ENCODE assay signal across 13 cellular contexts in the genomic region with DNA sequence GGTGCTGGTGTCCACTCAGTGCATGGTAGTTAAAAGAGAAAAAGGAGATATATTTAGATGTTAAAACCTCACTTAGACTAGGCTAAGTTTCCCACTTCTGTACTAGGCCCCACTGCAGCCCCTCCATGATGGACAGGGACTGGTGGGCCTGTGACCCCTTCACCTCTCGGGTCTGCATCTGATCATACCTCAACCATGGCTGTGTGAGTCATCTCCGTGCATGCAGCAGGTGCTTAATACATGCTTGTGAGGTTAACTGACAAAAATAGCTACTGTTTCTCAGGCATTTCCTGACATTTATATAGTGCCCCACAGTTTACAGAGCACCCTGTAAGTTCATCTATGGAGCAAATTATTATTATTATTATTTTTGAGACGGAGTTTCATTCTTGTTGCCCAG. TPM values are rescaled to one million over a fixed set of nuclear protein-coding genes. Genes with fewer than 3 reads are reported as not detected.
DNase-seq lines count a peak whose midpoint lies in the region; ATAC-seq and TF ChIP-seq lines count a peak whose summit lies in the region.
"Had no signal": no experiment of that assay in that cellular context is flagged by ENCODE, and none has a peak within 500 bp of the region (broad histone marks: within the 10 kb centered on the region; RNA-seq: fewer than 3 reads in every experiment).

No MANE protein-coding gene starts in this region.

- H3K4me1 ChIP-seq in BLaER1 treated with 17β-estradiol and CSF1 and Interleukin-3, amounts not matched to agents 10 nM and 100 nM, result peaks cover 22 to 46% (median 37%) of the 10 kb centered on the region in 10 experiments
- H3K4me1 ChIP-seq in esophagus squamous epithelium (peaks cover 15 to 37% (median 26%) of the 10 kb centered on the region in 3 donors), sigmoid colon (peaks cover 0 to 27% (median 24%) of the 10 kb centered on the region in 4 donors)

- no peak for DNase-seq in SK-N-MC (ENCODE audit: low read depth, low spot score)
- no peak for DNase-seq in esophagus squamous epithelium (lab: John Stamatoyannopoulos, UW)
- DNase-seq in sigmoid colon, result no peak
- DNase-seq in brain microvascular endothelial cell, result no peak
- no peak for DNase-seq in CD4-positive, alpha-beta T cell
- DNase-seq in SKM-1 (lab: John Stamatoyannopoulos, UW; ENCODE audit: unreplicated experiment), result no peak

- H3K9me3 Mint-ChIP-seq in CD4-positive, alpha-beta T cell, result no peaks in the 10 kb centered on the region
- H3K9me3 Mint-ChIP-seq: activated CD4-positive, alpha-beta memory T cell treated with anti-CD3 and anti-CD28 coated beads for 36 hours; activated naive CD4-positive, alpha-beta T cell treated with anti-CD3 and anti-CD28 coated beads, Interleukin-2, amount 50 U/mL, for 24 hours; memory B cell; natural killer cell had no signal

- H3K4me3 ChIP-seq in BLaER1 treated with 17β-estradiol and CSF1 and Interleukin-3, amounts not matched to agents 10 nM and 100 nM, result no peak overlapping the region
- H3K4me3 ChIP-seq in SK-N-MC, result no peak overlapping the region
- H3K4me3 ChIP-seq in esophagus squamous epithelium, result no peak overlapping the region
- no peak overlapping the region for H3K4me3 ChIP-seq in sigmoid colon
- H3K4me3 ChIP-seq in brain microvascular endothelial cell (ENCODE audit: low read depth, low read length), result no peak overlapping the region

- H3K9ac ChIP-seq in BLaER1 treated with 17β-estradiol and CSF1 and Interleukin-3, amounts not matched to agents 10 nM and 100 nM, result peak overlapping the region in 2 of 11 experiments; percentile 29 to 53; a peak in 1 of 22 replicates
- no peak overlapping the region for H3K9ac ChIP-seq in SK-N-MC (ENCODE audit: insufficient read length)

- peaks cover 0 to 20% (median 8%) of the 10 kb centered on the region in 11 experiments; a peak in 9 of 22 replicates for H3K36me3 ChIP-seq in BLaER1 treated with 17β-estradiol and CSF1 and Interleukin-3, amounts not matched to agents 10 nM and 100 nM
- no peaks in the 10 kb centered on the region for H3K36me3 ChIP-seq in SK-N-MC (ENCODE audit: insufficient read depth, low read length)
- H3K36me3 ChIP-seq in esophagus squamous epithelium, result peaks cover 0 to 30% (median 0%) of the 10 kb centered on the region in 3 donors
- peaks cover 0 to 5% (median 0%) of the 10 kb centered on the region in 4 donors for H3K36me3 ChIP-seq in sigmoid colon
- H3K36me3 ChIP-seq in brain microvascular endothelial cell (replicated peaks), result peaks cover 2% of the 10 kb centered on the region

- CTCF ChIA-PET in CD4-positive, alpha-beta T cell (lab: Charles Lee), result interaction anchor here (0.6 to 2.8 kb wide), 16 partner anchors 8 to 172 kb away, joined by 3 to 27 read pairs (median 5); partner anchors contain the start of genes CERCAM, CIZ1, ODF2 and SLC27A4

- TF ChIP-seq POLR2A in esophagus squamous epithelium (IDR thresholded peaks at IDR 0.05), result no peak
- TF ChIP-seq POLR2A in sigmoid colon (IDR thresholded peaks at IDR 0.05), result no peak

- intact Hi-C loops in esophagus squamous epithelium (cut with DNase I) (loop anchor here (10.0 kb wide), 1 partner anchor 52 kb away; no protein-coding TSS in a partner anchor), sigmoid colon (cut with DNase I) (loop anchor here (1.0 kb wide), 1 partner anchor 58 kb away; the partner anchor contains the start of gene CERCAM)
- intact Hi-C loops in CD4-positive, alpha-beta T cell (cut with DNase I, micrococcal nuclease), result loop anchor here (1.0 to 5.0 kb wide), 4 partner anchors 9 to 76 kb away; partner anchors contain the start of gene URM1 (in 1 of the 2)

- peak overlapping the region in 6 of 11 experiments; percentile 69 to 82 (median 74); a peak in 9 of 22 replicates for H3K4me2 ChIP-seq in BLaER1 treated with 17β-estradiol and CSF1 and Interleukin-3, amounts not matched to agents 10 nM and 100 nM

- TF ChIP-seq CTCF in esophagus squamous epithelium (IDR thresholded peaks at IDR 0.05), result no peak
- no peak for TF ChIP-seq CTCF in sigmoid colon (IDR thresholded peaks at IDR 0.05)
- TF ChIP-seq CTCF in brain microvascular endothelial cell (IDR thresholded peaks at IDR 0.05; ENCODE audit: low read depth, low read length, missing control alignments), result no peak
- no peak for TF ChIP-seq CTCF in CD4-positive, alpha-beta T cell (IDR thresholded peaks at IDR 0.05)

- in situ Hi-C loops in brain microvascular endothelial cell (cut with HindIII; ENCODE audit: low pct_ligation_motif_present, low sequenced_read_pairs), result no loop called here

- no peaks in the 10 kb centered on the region for H4K20me1 ChIP-seq in BLaER1 treated with 17β-estradiol and CSF1 and Interleukin-3, amounts not matched to agents 10 nM and 100 nM

- POLR2A ChIA-PET in CD4-positive, alpha-beta T cell (lab: Charles Lee), result interaction anchor here (1.3 to 3.2 kb wide), 4 partner anchors 8 to 142 kb away, joined by 3 to 30 read pairs (median 6); partner anchors contain the start of gene URM1

- H3K27ac ChIP-seq in BLaER1 treated with 17β-estradiol and CSF1 and Interleukin-3, amounts not matched to agents 10 nM and 100 nM, result no peak overlapping the region
- H3K27ac ChIP-seq in SK-N-MC (peak overlapping the region; percentile 20; the same call in 1 of the 2 replicates), esophagus squamous epithelium (peak overlapping the region in 3 of 4 donors; percentile 55 to 70 (median 63)), sigmoid colon (peak overlapping the region in 3 of 4 donors; percentile 63 to 76 (median 69)), brain microvascular endothelial cell (no peak overlapping the region)
- H3K27ac ChIP-seq in CD4-positive, alpha-beta T cell (ENCODE audit: low read depth, low read length), result no peak overlapping the region

- H3K36me3 Mint-ChIP-seq in CD4-positive, alpha-beta T cell (ENCODE audit: low read depth), result no peaks in the 10 kb centered on the region
- H3K36me3 Mint-ChIP-seq: activated CD4-positive, alpha-beta memory T cell treated with anti-CD3 and anti-CD28 coated beads for 36 hours; activated naive CD4-positive, alpha-beta T cell treated with anti-CD3 and anti-CD28 coated beads, Interleukin-2, amount 50 U/mL, for 24 hours; memory B cell; natural killer cell had no signal

- H3K27me3 Mint-ChIP-seq in CD4-positive, alpha-beta T cell, result no peaks in the 10 kb centered on the region
- H3K27me3 Mint-ChIP-seq: activated CD4-positive, alpha-beta memory T cell treated with anti-CD3 and anti-CD28 coated beads for 36 hours; activated naive CD4-positive, alpha-beta T cell treated with anti-CD3 and anti-CD28 coated beads, Interleukin-2, amount 50 U/mL, for 24 hours had no signal

- no peaks in the 10 kb centered on the region for H3K9me3 ChIP-seq in BLaER1 treated with 17β-estradiol and CSF1 and Interleukin-3, amounts not matched to agents 10 nM and 100 nM (replicated peaks in 1 of 11)
- H3K9me3 ChIP-seq in SK-N-MC (ENCODE audit: low read depth, low read length), result no peaks in the 10 kb centered on the region
- H3K9me3 ChIP-seq in esophagus squamous epithelium, result no peaks in the 10 kb centered on the region
- no peaks in the 10 kb centered on the region for H3K9me3 ChIP-seq in sigmoid colon
- no peaks in the 10 kb centered on the region for H3K9me3 ChIP-seq in CD4-positive, alpha-beta T cell (ENCODE audit: control insufficient read depth, low read length)

- no peak overlapping the region for H3K4me3 Mint-ChIP-seq in CD4-positive, alpha-beta T cell

- TF ChIP-seq EP300 in sigmoid colon (IDR thresholded peaks at IDR 0.05), result no peak

- H3K27me3 ChIP-seq in BLaER1 treated with 17β-estradiol and CSF1 and Interleukin-3, amounts not matched to agents 10 nM and 100 nM, result no peaks in the 10 kb centered on the region
- H3K27me3 ChIP-seq in esophagus squamous epithelium (no peaks in the 10 kb centered on the region), sigmoid colon (no peaks in the 10 kb centered on the region), brain microvascular endothelial cell (replicated peaks) (no peaks in the 10 kb centered on the region)
- H3K27me3 ChIP-seq in CD4-positive, alpha-beta T cell (ENCODE audit: control insufficient read depth, insufficient read depth, low read length), result no peaks in the 10 kb centered on the region

- WGBS in esophagus squamous epithelium, 2 donors, result 77 to 88% methylated on average over 2 to 3 of the region's 3 CpGs
- WGBS in sigmoid colon, 2 donors, result 80 to 86% methylated on average over 3 of the region's 3 CpGs

- H3K27ac Mint-ChIP-seq in CD4-positive, alpha-beta T cell, result no peak overlapping the region
- H3K27ac Mint-ChIP-seq: memory B cell, T-helper 17 cell had no signal

- no peak for ATAC-seq in HG02759 (IDR thresholded peaks at IDR 0.05; ENCODE audit: unreplicated experiment)
- no peak for ATAC-seq in CD4-positive, alpha-beta T cell (ENCODE audit: poor library complexity)

- H3K4me1 Mint-ChIP-seq in CD4-positive, alpha-beta T cell (ENCODE audit: low read depth), result peaks cover 14% of the 10 kb centered on the region
- H3K4me1 Mint-ChIP-seq: memory B cell had no signal

RNA-seq across cellular contexts. Expression of gene URM1, which starts 8.4 kb away (rescaled TPM):
- total RNA-seq in esophagus squamous epithelium (10 to 100 TPM; 22.7 to 31.5 (median 25.5) TPM), sigmoid colon (10 to 100 TPM; 16.3 to 25.1 (median 20.4) TPM)
- 10 to 100 TPM; 41.8 to 73.3 (median 60.1) TPM for polyA plus RNA-seq in sigmoid colon
- 10 to 100 TPM; 28.4 to 28.8 TPM for total RNA-seq in CD4-positive, alpha-beta T cell

RNA-seq across cellular contexts. Expression of gene SLC27A4, which starts 22.4 kb away (rescaled TPM):
- total RNA-seq in esophagus squamous epithelium (100 to 1,000 TPM in 1 of 4 donors, 10 to 100 TPM in 3; 36.6 to 110 (median 72.2) TPM), sigmoid colon (10 to 100 TPM; 10.7 to 18.0 (median 12.0) TPM)
- 10 to 100 TPM in 2 of 3 donors, 1 to 10 TPM in 1; 6.0 to 45.1 (median 14.3) TPM for polyA plus RNA-seq in sigmoid colon
- total RNA-seq in CD4-positive, alpha-beta T cell, result 1 to 10 TPM; 2.2 to 3.1 TPM

RNA-seq across cellular contexts. Expression of gene COQ4, which starts 40.1 kb away (rescaled TPM):
- total RNA-seq in esophagus squamous epithelium (10 to 100 TPM; 55.5 to 89.2 (median 77.9) TPM), sigmoid colon (10 to 100 TPM; 26.4 to 60.7 (median 29.7) TPM)
- 10 to 100 TPM; 58.3 to 80.9 (median 67.0) TPM for polyA plus RNA-seq in sigmoid colon
- total RNA-seq in CD4-positive, alpha-beta T cell, result 10 to 100 TPM; 20.7 to 21.7 TPM

RNA-seq across cellular contexts. Expression of gene TRUB2, which starts 40.5 kb away (rescaled TPM):
- total RNA-seq in esophagus squamous epithelium, result 10 to 100 TPM; 13.2 to 15.6 (median 15.3) TPM
- total RNA-seq in sigmoid colon, result 10 to 100 TPM in 1 of 4 donors, 1 to 10 TPM in 3; 7.6 to 14.1 (median 9.1) TPM
- 10 to 100 TPM; 16.7 to 20.8 (median 18.0) TPM for polyA plus RNA-seq in sigmoid colon
- 1 to 10 TPM; 4.8 to 6.5 TPM for total RNA-seq in CD4-positive, alpha-beta T cell

RNA-seq across cellular contexts. Expression of gene CERCAM, which starts 57.9 kb away (rescaled TPM):
- 10 to 100 TPM in 1 of 4 donors, 1 to 10 TPM in 3; 2.2 to 18.3 (median 6.2) TPM for total RNA-seq in esophagus squamous epithelium
- 10 to 100 TPM; 18.2 to 28.5 (median 19.8) TPM for total RNA-seq in sigmoid colon
- 1 to 10 TPM; 4.2 to 7.1 (median 4.6) TPM for polyA plus RNA-seq in sigmoid colon
- total RNA-seq in CD4-positive, alpha-beta T cell, result under 1 TPM; 0.30 to 0.31 TPM

Comparison
In these comparisons a context has a peak if more than half of its experiments do, and no peak if none do; other contexts are left out.
1. H3K27ac ChIP-seq: peak in SK-N-MC (single experiment), esophagus squamous epithelium (3 of 4) and sigmoid colon (3 of 4); none in BLaER1 treated with 17β-estradiol and CSF1 and Interleukin-3, amounts not matched to agents 10 nM and 100 nM (0 of 11), brain microvascular endothelial cell (single experiment) and CD4-positive, alpha-beta T cell (single experiment).